In genomic region chrX:39016551-39016950, GRCh38 we compare ENCODE assay signal across 16 cellular contexts.
"Had no signal": no experiment of that assay in that cellular context is flagged by ENCODE, and none has a peak within 500 bp of the region (broad histone marks: within the 10 kb centered on the region; RNA-seq: fewer than 3 reads in every experiment).

No MANE protein-coding gene starts in this region.

- DNase-seq: activated CD4-positive, alpha-beta memory T cell treated with anti-CD3 and anti-CD28 coated beads for 36 hours; activated CD4-positive, CD25-positive, alpha-beta regulatory T cell treated with anti-CD3 and anti-CD28 coated beads, Interleukin-2, amount 50 U/mL, for 72 hours; activated effector memory CD4-positive, alpha-beta T cell treated with Interleukin-2 at 50 U/mL for 16 hours; activated naive CD4-positive, alpha-beta T cell treated with anti-CD3 and anti-CD28 coated beads, Interleukin-2, amount 50 U/mL, for 16 hours; activated T-cell treated with anti-CD3 and anti-CD28 coated beads, Interleukin-2, amount 50 U/mL, for 24 hours; dermis blood vessel endothelial cell; erythroblast; naive thymus-derived CD4-positive, alpha-beta T cell; nucleus accumbens; T-cell; T-helper 9 cell had no signal

- H3K4me2 ChIP-seq: smooth muscle cell had no signal

- H3K4me3 ChIP-seq: lung, right atrium auricular region, SK-N-MC, smooth muscle cell had no signal

- H3K27me3 ChIP-seq: right atrium auricular region had no signal

- FAIRE-seq: astrocyte had no signal

- H3K36me3 ChIP-seq: right atrium auricular region had no signal

- H3K27ac ChIP-seq: right atrium auricular region, SK-N-MC had no signal

- H3K9me3 ChIP-seq: right atrium auricular region had no signal
